In genomic region chr1:205391386-205391785, GRCh38 we compare ENCODE assay signal across 24 cellular contexts. TPM values are rescaled to one million over a fixed set of nuclear protein-coding genes. Genes with fewer than 3 reads are reported as not detected.
"Had no signal": no experiment of that assay in that cellular context is flagged by ENCODE, and none has a peak within 500 bp of the region (broad histone marks: within the 10 kb centered on the region; RNA-seq: fewer than 3 reads in every experiment).

No MANE protein-coding gene starts in this region.

- H3K9me3 ChIP-seq: esophagus squamous epithelium, heart right ventricle, thoracic aorta, vagina had no signal

- H3K4me1 ChIP-seq: esophagus squamous epithelium, heart right ventricle, neural progenitor cell, tibial nerve, vagina had no signal

- H3K27ac ChIP-seq: esophagus squamous epithelium, heart right ventricle, neural progenitor cell, thoracic aorta, tibial nerve, vagina had no signal

- H3K4me3 ChIP-seq: esophagus squamous epithelium, heart right ventricle, lung, neural progenitor cell, thoracic aorta, tibial nerve, vagina had no signal

- ATAC-seq: heart right ventricle; naive thymus-derived CD4-positive, alpha-beta T cell; sciatic nerve; stimulated activated effector memory CD8-positive, alpha-beta T cell treated with anti-CD3 and anti-CD28 coated beads, Interleukin-12 subunit alpha, Interleukin-12 subunit beta, amount 100 ng/mL, for 72 hours had no signal

- H3K27me3 ChIP-seq: neural progenitor cell, vagina had no signal

- H2AFZ ChIP-seq: neural progenitor cell had no signal

- H3K9ac ChIP-seq: neural progenitor cell had no signal

- DNase-seq: central memory CD4-positive, alpha-beta T cell; effector CD8-positive, alpha-beta T cell; esophagus squamous epithelium; foreskin melanocyte; glutamatergic neuron; heart right ventricle; hippocampal formation; naive thymus-derived CD4-positive, alpha-beta T cell; nucleus accumbens; retina; stimulated activated CD4-positive, alpha-beta T cell treated with anti-CD3 and anti-CD28 coated beads, Interleukin-2, amount 100 ng/mL, for 24 hours; stimulated activated CD4-positive, alpha-beta T cell treated with anti-CD3 and anti-CD28 coated beads, Interleukin-4, amount 100 ng/mL, for 24 hours had no signal

- H3K4me2 ChIP-seq: neural progenitor cell had no signal

- H3K36me3 ChIP-seq: esophagus squamous epithelium, heart right ventricle, neural progenitor cell, thoracic aorta, tibial nerve, vagina had no signal

RNA-seq across cellular contexts. Expression of gene LEMD1, which starts 30.5 kb away (rescaled TPM):
- total RNA-seq: endothelial cell of umbilical vein, heart right ventricle, liver, osteocyte, pulmonary artery endothelial cell, sciatic nerve, thoracic aorta, tibial nerve, ureter, vagina had no signal
- polyA plus RNA-seq: endothelial cell of umbilical vein; heart right ventricle; liver; naive thymus-derived CD4-positive, alpha-beta T cell had no signal

RNA-seq across cellular contexts. Expression of gene KLHDC8A, which starts 34.7 kb away (rescaled TPM):
- total RNA-seq: endothelial cell of umbilical vein; naive thymus-derived CD4-positive, alpha-beta T cell; osteocyte; pulmonary artery endothelial cell; thoracic aorta; ureter; vagina had no signal
- polyA plus RNA-seq: endothelial cell of umbilical vein; naive thymus-derived CD4-positive, alpha-beta T cell had no signal
